ENCODE assay signal across 35 cellular contexts in the genomic region with DNA sequence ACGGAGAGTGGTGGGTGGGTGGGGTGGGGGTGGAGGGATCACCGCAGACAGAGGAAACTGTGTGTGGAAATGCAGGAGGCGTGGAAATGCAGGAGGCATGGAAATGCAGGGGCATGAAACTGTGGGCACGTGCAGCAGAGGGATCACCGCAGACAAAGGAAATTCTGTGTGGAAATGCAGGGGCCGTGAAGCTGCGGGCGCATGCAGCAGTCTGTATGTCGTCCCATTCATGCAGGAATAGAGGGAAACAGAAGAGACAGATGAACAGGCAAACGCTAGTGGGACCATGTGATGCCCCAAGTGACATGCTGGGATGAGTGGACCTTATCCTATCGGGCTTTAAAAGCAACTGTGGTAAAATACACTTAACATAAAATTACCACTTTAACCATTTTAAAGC. TPM values are rescaled to one million over a fixed set of nuclear protein-coding genes. Genes with fewer than 3 reads are reported as not detected.
"Had no signal": no experiment of that assay in that cellular context is flagged by ENCODE, and none has a peak within 500 bp of the region (broad histone marks: within the 10 kb centered on the region; RNA-seq: fewer than 3 reads in every experiment).

No MANE protein-coding gene starts in this region.

- H3K4me1 Mint-ChIP-seq: activated B cell treated with CpG ODN at 0.5 μM for 24 hours; activated naive CD8-positive, alpha-beta T cell treated with anti-CD3 and anti-CD28 coated beads for 36 hours; activated T-helper 17 cell treated with anti-CD3 and anti-CD28 coated beads, Interleukin-2, amount 50 U/mL, for 72 hours had no signal

- H3K36me3 ChIP-seq: brain microvascular endothelial cell, Peyer's patch had no signal

- ATAC-seq: activated CD8-positive, alpha-beta T cell treated with anti-CD3 and anti-CD28 coated beads for 36 hours; activated T-cell treated with anti-CD3 and anti-CD28 coated beads, Interleukin-2, amount 50 U/mL, for 72 hours; activated T-helper 17 cell treated with anti-CD3 and anti-CD28 coated beads, Interleukin-2, amount 50 U/mL, for 72 hours; PC-3 had no signal

- H3K4me1 ChIP-seq: Peyer's patch had no signal

- H3K36me3 Mint-ChIP-seq: activated naive CD8-positive, alpha-beta T cell treated with anti-CD3 and anti-CD28 coated beads for 36 hours had no signal

- H3K27ac Mint-ChIP-seq: activated B cell treated with CpG ODN at 0.5 μM for 24 hours; activated CD8-positive, alpha-beta T cell treated with anti-CD3 and anti-CD28 coated beads for 36 hours; activated naive CD8-positive, alpha-beta T cell treated with anti-CD3 and anti-CD28 coated beads for 36 hours; activated T-cell treated with anti-CD3 and anti-CD28 coated beads, Interleukin-2, amount 50 U/mL, for 72 hours; activated T-helper 17 cell treated with anti-CD3 and anti-CD28 coated beads, Interleukin-2, amount 50 U/mL, for 72 hours had no signal

- H3K27me3 Mint-ChIP-seq: activated naive CD8-positive, alpha-beta T cell treated with anti-CD3 and anti-CD28 coated beads for 36 hours had no signal

- DNase-seq: activated B cell treated with CpG ODN at 0.5 μM for 24 hours; activated CD4-positive, alpha-beta T cell treated with anti-CD3 and anti-CD28 coated beads for 1 hour; activated CD4-positive, alpha-beta T cell treated with anti-CD3 and anti-CD28 coated beads for 48 hours; activated CD8-positive, alpha-beta T cell treated with anti-CD3 and anti-CD28 coated beads for 36 hours; activated effector memory CD4-positive, alpha-beta T cell treated with anti-CD3 and anti-CD28 coated beads, Interleukin-2, amount 50 U/mL, for 16 hours; activated naive CD4-positive, alpha-beta T cell; activated naive CD4-positive, alpha-beta T cell treated with anti-CD3 and anti-CD28 coated beads, Interleukin-2, amount 50 U/mL, for 16 hours; activated naive CD8-positive, alpha-beta T cell treated with anti-CD3 and anti-CD28 coated beads for 36 hours; activated T-cell treated with anti-CD3 and anti-CD28 coated beads, Interleukin-2, amount 50 U/mL, for 1 hour; activated T-cell treated with anti-CD3 and anti-CD28 coated beads, Interleukin-2, amount 50 U/mL, for 72 hours; amniotic stem cell; aorta; brain microvascular endothelial cell; KG1; MM.1S; MV-4-11; NCI-H1092; NCI-H1436 treated with DMSO at 0.1 percent for 48 hours; NCI-H1694 treated with DMSO at 0.1 percent for 48 hours; NCI-H2029; NCI-H345; NCI-H526; NCI-H748 treated with DMSO at 0.1 percent for 48 hours; NK-92 treated with Interleukin-12 subunit alpha and Interleukin-12 subunit beta, amount 100 ng/mL, for 24 hours; PC-3; Peyer's patch; SIG-M5; SW 1271; T-helper 1 cell; T-helper 2 cell; T-helper 9 cell had no signal

- H3K9me3 Mint-ChIP-seq: activated CD8-positive, alpha-beta T cell treated with anti-CD3 and anti-CD28 coated beads for 36 hours; activated naive CD8-positive, alpha-beta T cell treated with anti-CD3 and anti-CD28 coated beads for 36 hours; activated T-cell treated with anti-CD3 and anti-CD28 coated beads, Interleukin-2, amount 50 U/mL, for 72 hours; activated T-helper 17 cell treated with anti-CD3 and anti-CD28 coated beads, Interleukin-2, amount 50 U/mL, for 72 hours had no signal

- H3K4me3 Mint-ChIP-seq: activated B cell treated with CpG ODN at 0.5 μM for 24 hours; activated CD8-positive, alpha-beta T cell treated with anti-CD3 and anti-CD28 coated beads for 36 hours; activated naive CD8-positive, alpha-beta T cell treated with anti-CD3 and anti-CD28 coated beads for 36 hours; activated T-cell treated with anti-CD3 and anti-CD28 coated beads, Interleukin-2, amount 50 U/mL, for 72 hours; activated T-helper 17 cell treated with anti-CD3 and anti-CD28 coated beads, Interleukin-2, amount 50 U/mL, for 72 hours had no signal

- H3K4me3 ChIP-seq: Peyer's patch had no signal

- H3K27ac ChIP-seq: brain microvascular endothelial cell, Peyer's patch, RWPE1, VCaP had no signal

- H3K27me3 ChIP-seq: Peyer's patch had no signal

- H3K9me3 ChIP-seq: Peyer's patch had no signal

RNA-seq across cellular contexts. Expression of a gene that starts 42.2 kb away (rescaled TPM):
- total RNA-seq: activated B cell treated with CpG ODN at 0.5 μM for 24 hours; activated CD8-positive, alpha-beta memory T cell treated with anti-CD3 and anti-CD28 coated beads for 36 hours; activated CD8-positive, alpha-beta T cell treated with anti-CD3 and anti-CD28 coated beads for 36 hours; activated naive CD8-positive, alpha-beta T cell treated with anti-CD3 and anti-CD28 coated beads for 36 hours; activated T-cell treated with anti-CD3 and anti-CD28 coated beads, Interleukin-2, amount 50 U/mL, for 72 hours; activated T-helper 17 cell treated with anti-CD3 and anti-CD28 coated beads, Interleukin-2, amount 50 U/mL, for 72 hours had no signal
